In the genomic region with DNA sequence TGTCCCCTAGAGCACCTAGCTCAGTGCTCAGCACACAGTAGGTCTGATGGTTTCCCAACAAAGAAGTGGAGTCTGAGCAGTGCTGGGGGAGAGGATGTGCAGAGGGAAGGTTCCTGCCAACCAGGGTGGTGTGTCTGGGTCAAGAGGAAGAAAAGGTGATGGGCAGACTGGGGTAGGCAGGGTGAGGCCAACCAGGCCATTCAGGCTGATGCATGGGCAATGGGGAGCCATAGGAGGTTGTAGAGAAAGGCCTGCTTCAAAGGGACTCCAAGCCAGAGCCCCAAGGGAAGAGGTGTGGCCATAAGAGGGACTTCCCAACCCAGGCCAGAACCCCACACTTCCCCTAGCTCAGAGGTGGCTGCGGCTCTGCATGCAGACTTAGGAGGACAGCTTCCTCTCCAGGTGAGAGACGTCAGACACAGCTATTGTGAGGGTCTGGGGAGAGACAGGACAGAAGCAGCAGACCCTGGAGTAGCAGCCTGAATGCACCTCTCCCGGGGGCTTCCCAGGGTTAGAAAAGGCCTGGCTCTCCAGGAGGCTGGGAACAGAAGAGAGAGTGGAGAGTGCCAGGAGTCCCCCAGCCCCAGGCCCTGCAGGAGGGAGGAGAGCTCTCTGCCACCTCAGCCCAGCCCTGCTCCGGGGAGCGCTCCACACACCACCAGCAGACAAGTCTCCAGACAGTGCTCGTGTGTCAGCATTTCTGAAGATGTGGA, we compare ENCODE assay signal across 10 cellular contexts.
DNase-seq lines count a peak whose midpoint lies in the region; ATAC-seq lines count a peak whose summit lies in the region.
"Had no signal": no experiment of that assay in that cellular context is flagged by ENCODE, and none has a peak within 500 bp of the region (broad histone marks: within the 10 kb centered on the region; RNA-seq: fewer than 3 reads in every experiment).

No MANE protein-coding gene starts in this region.

- H3K36me3 Mint-ChIP-seq in dendritic cell treated with granulocyte-macrophage colony-stimulating factor and Interleukin-4, amounts not matched to agents 40 ng/mL and 50 ng/mL, for 4 days (ENCODE audit: low read depth) = no peaks in the 10 kb centered on the region

- DNase-seq in NK-92 treated with Interleukin-12 subunit alpha and Interleukin-12 subunit beta, amount 100 ng/mL, for 24 hours (lab: John Stamatoyannopoulos, UW) = peak; percentile 15
- DNase-seq in NK-92 (lab: John Stamatoyannopoulos, UW; ENCODE audit: unreplicated experiment) (no peak), NOMO-1 treated with DMSO at 0.1 percent for 48 hours (lab: John Stamatoyannopoulos, UW; ENCODE audit: unreplicated experiment) (no peak), NCI-H446 (lab: John Stamatoyannopoulos, UW) (no peak)
- DNase-seq: 8988T, SIG-M5 had no signal

- peaks cover 17% of the 10 kb centered on the region for H3K27me3 Mint-ChIP-seq in dendritic cell treated with granulocyte-macrophage colony-stimulating factor and Interleukin-4, amounts not matched to agents 40 ng/mL and 50 ng/mL, for 4 days

- no peaks in the 10 kb centered on the region for H3K9me3 Mint-ChIP-seq in dendritic cell treated with granulocyte-macrophage colony-stimulating factor and Interleukin-4, amounts not matched to agents 40 ng/mL and 50 ng/mL, for 4 days

- intact Hi-C loops in dendritic cell treated with granulocyte-macrophage colony-stimulating factor and Interleukin-4, amounts not matched to agents 40 ng/mL and 50 ng/mL, for 4 days (cut with micrococcal nuclease) = no loop called here

- H3K4me3 Mint-ChIP-seq in dendritic cell treated with granulocyte-macrophage colony-stimulating factor and Interleukin-4, amounts not matched to agents 40 ng/mL and 50 ng/mL, for 4 days = no peak overlapping the region

- H3K4me1 Mint-ChIP-seq in dendritic cell treated with granulocyte-macrophage colony-stimulating factor and Interleukin-4, amounts not matched to agents 40 ng/mL and 50 ng/mL, for 4 days (ENCODE audit: low read depth) = peaks cover 44% of the 10 kb centered on the region

- ATAC-seq in GM19397 (IDR thresholded peaks at IDR 0.05; ENCODE audit: unreplicated experiment) = peak; percentile 60
- peak; percentile 58 for ATAC-seq in HG03354 (IDR thresholded peaks at IDR 0.05; ENCODE audit: poor library complexity, severe bottlenecking, unreplicated experiment)
- ATAC-seq in GM19455 (IDR thresholded peaks at IDR 0.05; ENCODE audit: unreplicated experiment) = no peak

- H3K27ac Mint-ChIP-seq in dendritic cell treated with granulocyte-macrophage colony-stimulating factor and Interleukin-4, amounts not matched to agents 40 ng/mL and 50 ng/mL, for 4 days = peak overlapping the region; percentile 14
